In genomic region chr17:49567871-49568694, GRCh38 we compare ENCODE assay signal across 8 cellular contexts. TPM values are rescaled to one million over a fixed set of nuclear protein-coding genes. Genes with fewer than 3 reads are reported as not detected.
DNase-seq lines count a peak whose midpoint lies in the region; ATAC-seq and TF ChIP-seq lines count a peak whose summit lies in the region.

No MANE protein-coding gene starts in this region.

- no peaks in the 10 kb centered on the region for H3K79me2 ChIP-seq in HCT116 (ENCODE audit: insufficient read depth, low read length)

- H3K27me3 ChIP-seq in CD8-positive, alpha-beta memory T cell (ENCODE audit: insufficient read depth, low read length, poor library complexity, severe bottlenecking), result no peaks in the 10 kb centered on the region
- H3K27me3 ChIP-seq in HCT116 (ENCODE audit: insufficient read depth, low read length), result peaks cover 5% of the 10 kb centered on the region; the same call in 1 of the 2 replicates
- H3K27me3 ChIP-seq in left lung, result peaks cover 0 to 11% of the 10 kb centered on the region in 2 donors

- DNase-seq in CD8-positive, alpha-beta memory T cell, result peak; percentile 69 to 84 (median 75)
- DNase-seq in HCT116 (ENCODE audit: low read depth, low spot score) (peak; percentile 81), NCI-H345 treated with DMSO at 0.1 percent for 48 hours (lab: John Stamatoyannopoulos, UW; ENCODE audit: unreplicated experiment) (peak; percentile 33), coronary artery (ENCODE audit: low spot score) (peak; percentile 93), left lung (peak; percentile 88 to 96)
- peak; percentile 91 for DNase-seq in activated CD4-positive, alpha-beta T cell treated with anti-CD3 and anti-CD28 coated beads for 48 hours
- peak; percentile 83 for DNase-seq in stimulated activated CD4-positive, alpha-beta T cell treated with anti-CD3 and anti-CD28 coated beads, Interleukin-1b, Interleukin-23, amount 100 ng/mL, for 48 hours

- no peak overlapping the region for H3K9ac ChIP-seq in HCT116 (ENCODE audit: low read length)

- peak overlapping the region; percentile 47 for H3K4me2 ChIP-seq in HCT116 (ENCODE audit: low read length)

- H3K9me2 ChIP-seq in HCT116 (ENCODE audit: insufficient read depth), result no peaks in the 10 kb centered on the region

- peaks cover 13 to 24% (median 17%) of the 10 kb centered on the region in 3 donors for H3K4me1 Mint-ChIP-seq in CD8-positive, alpha-beta memory T cell

- H3K36me3 Mint-ChIP-seq in CD8-positive, alpha-beta memory T cell, result no peaks in the 10 kb centered on the region

- intact Hi-C loops in HCT116 (cut with micrococcal nuclease), result loop anchor here (1.0 to 5.0 kb wide), 5 partner anchors 137 to 629 kb away; no protein-coding TSS in a partner anchor
- intact Hi-C loops in left lung (cut with DNase I), result no loop called here

- no peak for TF ChIP-seq POLR2A in HCT116 (IDR thresholded peaks at IDR 0.05; ENCODE audit: borderline replicate concordance, extremely low read depth, insufficient read depth, insufficient read length)

- no peaks in the 10 kb centered on the region for H3K9me3 Mint-ChIP-seq in CD8-positive, alpha-beta memory T cell

- no peak overlapping the region for H3K27ac ChIP-seq in CD8-positive, alpha-beta memory T cell (ENCODE audit: low read depth, low read length)
- no peak overlapping the region for H3K27ac ChIP-seq in HCT116 (ENCODE audit: low read depth, low read length)
- H3K27ac ChIP-seq in coronary artery, result peak overlapping the region; percentile 82 to 88
- peak overlapping the region; percentile 50 to 57 for H3K27ac ChIP-seq in left lung

- CTCF ChIA-PET in CD8-positive, alpha-beta memory T cell (lab: Charles Lee), result interaction anchor here (0.7 to 8.8 kb wide), 12 partner anchors 12 to 526 kb away, joined by 3 to 169 read pairs (median 4); no protein-coding TSS in a partner anchor
- CTCF ChIA-PET in HCT116 (lab: Charles Lee), result interaction anchor here (0.5 to 5.9 kb wide), 18 partner anchors 11 to 429 kb away, joined by 3 to 86 read pairs (median 6); partner anchors contain the start of gene SLC35B1

- H3K4me3 Mint-ChIP-seq in CD8-positive, alpha-beta memory T cell, result peak overlapping the region; percentile 48 to 79 (median 66)

- no peaks in the 10 kb centered on the region for H3K9me3 ChIP-seq in CD8-positive, alpha-beta memory T cell (ENCODE audit: low read length)
- H3K9me3 ChIP-seq in HCT116 (ENCODE audit: control insufficient read depth in 1 of 2, insufficient read depth in 1 of 2, low read depth in 1 of 2, low read length in 2 of 2), result no peaks in the 10 kb centered on the region
- no peaks in the 10 kb centered on the region for H3K9me3 ChIP-seq in left lung

- peak overlapping the region; percentile 59 for H3K4me3 ChIP-seq in CD8-positive, alpha-beta memory T cell (ENCODE audit: low read length)
- H3K4me3 ChIP-seq in HCT116 (replicated peaks in 1 of 2; ENCODE audit: low read depth in 1 of 2, low read length in 2 of 2) (0 out of 4 replicates have a peak overlapping the region, but pooled peaks of 1 of the 2 experiments have one; percentile 2), coronary artery (peak overlapping the region; percentile 68), left lung (peak overlapping the region; percentile 34 to 41)

- TF ChIP-seq RAD21 in HCT116 (IDR thresholded peaks at IDR 0.05; ENCODE audit: low read depth), result peak; percentile 100

- TF ChIP-seq CTCF in HCT116 (IDR thresholded peaks at IDR 0.05 in 2 of 3, conservative IDR thresholded peaks at IDR 0.05 in 1 of 3; ENCODE audit: borderline replicate concordance in 1 of 3, insufficient read depth in 1 of 3, low read depth in 2 of 3, low read length in 2 of 3), result peak; percentile 98 to 99 (median 99)
- TF ChIP-seq CTCF in coronary artery (IDR thresholded peaks at IDR 0.05), result peak; percentile 96
- TF ChIP-seq CTCF in left lung (IDR thresholded peaks at IDR 0.05), result peak; percentile 94 to 95

- H3K27ac Mint-ChIP-seq in CD8-positive, alpha-beta memory T cell, result peak overlapping the region in 4 of 8 donors; percentile 11 to 50 (median 32)

- H4K20me1 ChIP-seq in HCT116 (ENCODE audit: insufficient read depth), result no peaks in the 10 kb centered on the region

- BruUV-seq in HCT116 (replicated peaks; lab: Mats Ljungman, UMichigan), result no TSS peak

- no peaks in the 10 kb centered on the region for H3K36me3 ChIP-seq in CD8-positive, alpha-beta memory T cell (ENCODE audit: insufficient read depth, low read length)
- H3K36me3 ChIP-seq in HCT116 (ENCODE audit: control insufficient read depth in 1 of 2, insufficient read depth in 2 of 2, low read length in 2 of 2) (no peaks in the 10 kb centered on the region), left lung (no peaks in the 10 kb centered on the region)

- ATAC-seq in HCT116 (peak; percentile 74), left lung (peak; percentile 84), GM21528 (IDR thresholded peaks at IDR 0.05; ENCODE audit: low FRiP score, unreplicated experiment) (no peak)

- peaks cover 18 to 23% of the 10 kb centered on the region in 2 donors for H3K27me3 Mint-ChIP-seq in CD8-positive, alpha-beta memory T cell

- H3K4me1 ChIP-seq in CD8-positive, alpha-beta memory T cell (ENCODE audit: insufficient read depth, low read length), result peaks cover 16% of the 10 kb centered on the region
- H3K4me1 ChIP-seq in HCT116 (ENCODE audit: control insufficient read depth in 1 of 2, insufficient read depth in 2 of 2, low read length in 2 of 2) (peaks cover 0 to 17% of the 10 kb centered on the region in 2 experiments; a peak in 3 of 4 replicates), left lung (peaks cover 5 to 24% of the 10 kb centered on the region in 2 donors)

- POLR2A ChIA-PET in CD8-positive, alpha-beta memory T cell (lab: Charles Lee), result interaction anchor here (0.5 to 0.8 kb wide), 3 partner anchors 128 to 301 kb away, joined by 3 to 7 read pairs (median 5); no protein-coding TSS in a partner anchor
- POLR2A ChIA-PET in HCT116 (lab: Charles Lee), result interaction anchor here (1.0 to 1.1 kb wide), 3 partner anchors 128 to 429 kb away, joined by 3 to 4 read pairs (median 4); partner anchors contain the start of gene SLC35B1

- RAD21 ChIA-PET in HCT116 (lab: Charles Lee; ENCODE audit: low non-redundant PET in 1 of 2, low total read pairs in 2 of 2, uncharacterized antibody in 2 of 2, unreplicated experiment in 2 of 2), result interaction anchor here (0.6 to 1.2 kb wide), 9 partner anchors 12 to 430 kb away, joined by 3 to 10 read pairs (median 5); partner anchors contain the start of gene SLC35B1 (in 1 of the 2)

- peak overlapping the region; percentile 84 for H2AFZ ChIP-seq in HCT116 (ENCODE audit: low read depth, low read length, poor library complexity, severe bottlenecking)

TF ChIP-seq in HCT116, 20 proteins besides CTCF, POLR2A, EP300 and RAD21:
- TF ChIP-seq SIN3A (IDR thresholded peaks at IDR 0.05; ENCODE audit: low read depth), result no peak
- TF ChIP-seq EZH2 (IDR thresholded peaks at IDR 0.05), result no peak
- TF ChIP-seq YY1 (IDR thresholded peaks at IDR 0.05; ENCODE audit: extremely low read depth, insufficient replicate concordance, low read depth, low read length), result peak; percentile 71

RNA-seq across cellular contexts. Expression of gene NXPH3, which starts 7.6 kb away (rescaled TPM):
- under 1 TPM; 0.31 to 0.44 TPM for total RNA-seq in CD8-positive, alpha-beta memory T cell
- not detected for polyA plus RNA-seq in CD8-positive, alpha-beta memory T cell
- total RNA-seq in HCT116 (2021; ENCODE audit: unreplicated experiment) (0.10 TPM), left lung (1 to 10 TPM; 2.1 to 2.7 TPM)
- 0.02 and 0.13 TPM in 2 replicates for polyA plus RNA-seq in HCT116 (2012)

Comparison
In these comparisons a context has a peak if more than half of its experiments do, and no peak if none do; other contexts are left out.
1. DNase-seq: peak in every context shown above with its lines; median percentile 93 in coronary artery; 92 in left lung; 91 in activated CD4-positive, alpha-beta T cell treated with anti-CD3 and anti-CD28 coated beads for 48 hours; 83 in stimulated activated CD4-positive, alpha-beta T cell treated with anti-CD3 and anti-CD28 coated beads, Interleukin-1b, Interleukin-23, amount 100 ng/mL, for 48 hours; 81 in HCT116; 75 in CD8-positive, alpha-beta memory T cell; 33 in NCI-H345 treated with DMSO at 0.1 percent for 48 hours.
2. H3K27ac ChIP-seq: peak in coronary artery (2 of 2) and left lung (2 of 2); none in CD8-positive, alpha-beta memory T cell (single experiment) and HCT116 (single experiment).
3. Peak in every context shown above with its lines, with median percentiles within 50 percentile points of each other: CTCF ChIP-seq.